In genomic region chr12:111976291-111976690, GRCh38 we compare ENCODE assay signal across 24 cellular contexts. TPM values are rescaled to one million over a fixed set of nuclear protein-coding genes. Genes with fewer than 3 reads are reported as not detected.
DNase-seq lines count a peak whose midpoint lies in the region; ATAC-seq and TF ChIP-seq lines count a peak whose summit lies in the region.
"Had no signal": no experiment of that assay in that cellular context is flagged by ENCODE, and none has a peak within 500 bp of the region (broad histone marks: within the 10 kb centered on the region; RNA-seq: fewer than 3 reads in every experiment).

No MANE protein-coding gene starts in this region.

- intact Hi-C loops in MCF 10A (cut with micrococcal nuclease) (no loop called here), breast epithelium (cut with DNase I; ENCODE audit: low total_unique reads) (loop anchor here (10.0 kb wide), 1 partner anchor 1909 kb away; no protein-coding TSS in a partner anchor)

- H3K27ac ChIP-seq in breast epithelium (no peak overlapping the region), SK-N-MC (peak overlapping the region; percentile 83; the same call in 1 of the 2 replicates)
- H3K27ac ChIP-seq: BLaER1 had no signal

- TF ChIP-seq CTCF in MCF 10A (IDR thresholded peaks at IDR 0.05; ENCODE audit: unreplicated experiment) (no peak), breast epithelium (IDR thresholded peaks at IDR 0.05) (no peak), choroid plexus epithelial cell (conservative IDR thresholded peaks at IDR 0.05; ENCODE audit: low read depth, low read length) (no peak)

- no peak for TF ChIP-seq POLR2A in breast epithelium (IDR thresholded peaks at IDR 0.05)

- H3K4me3 ChIP-seq in breast epithelium (no peak overlapping the region), SK-N-MC (no peak overlapping the region), choroid plexus epithelial cell (ENCODE audit: low read depth, low read length) (no peak overlapping the region)
- H3K4me3 ChIP-seq: BLaER1 had no signal

- no peaks in the 10 kb centered on the region for H3K4me1 ChIP-seq in breast epithelium

- H3K4me1 Mint-ChIP-seq in MCF 10A (ENCODE audit: insufficient read depth, unreplicated experiment), result peaks cover 5% of the 10 kb centered on the region

- DNase-seq in MCF 10A (ENCODE audit: unreplicated experiment) (peak; percentile 29), breast epithelium (ENCODE audit: low spot score in 2 of 2) (no peak), SK-N-MC (ENCODE audit: low read depth, low spot score) (no peak), choroid plexus epithelial cell (ENCODE audit: low read depth) (peak; percentile 40), anterior cingulate cortex (lab: John Stamatoyannopoulos, UW) (no peak), NCI-H2081 treated with DMSO at 0.1 percent for 48 hours (lab: John Stamatoyannopoulos, UW) (no peak), NCI-H2227 (lab: John Stamatoyannopoulos, UW; ENCODE audit: unreplicated experiment) (no peak)
- DNase-seq: CD4-positive, CD25-positive, alpha-beta regulatory T cell; KBM-7; MM.1S; NCI-H1092; NCI-H1417 treated with DMSO at 0.1 percent for 48 hours; NCI-H1694 treated with DMSO at 0.1 percent for 48 hours; NCI-H2081; NCI-H2171; NCI-H524; NCI-H82; NK-92 treated with Interleukin-12 subunit alpha and Interleukin-12 subunit beta, amount 100 ng/mL, for 24 hours; SIG-M5; SK-N-SH; SW 1271 had no signal

- H3K9ac ChIP-seq in SK-N-MC (ENCODE audit: insufficient read length), result no peak overlapping the region
- H3K9ac ChIP-seq: BLaER1, SK-N-SH had no signal

- no peaks in the 10 kb centered on the region for H3K9me3 Mint-ChIP-seq in MCF 10A (ENCODE audit: unreplicated experiment)
- H3K9me3 Mint-ChIP-seq: CD4-positive, CD25-positive, alpha-beta regulatory T cell had no signal

- no peak overlapping the region for H3K27ac Mint-ChIP-seq in MCF 10A (ENCODE audit: low read depth, unreplicated experiment)

- no peak overlapping the region for H3K4me3 Mint-ChIP-seq in MCF 10A (ENCODE audit: unreplicated experiment)
- H3K4me3 Mint-ChIP-seq: CD4-positive, CD25-positive, alpha-beta regulatory T cell had no signal

- H3K27me3 ChIP-seq in breast epithelium, result no peaks in the 10 kb centered on the region
- H3K27me3 ChIP-seq: BLaER1 had no signal

- BruUV-seq in MCF 10A (replicated peaks; lab: Mats Ljungman, UMichigan), result no TSS peak

- CTCF ChIA-PET in MCF 10A (lab: Yijun Ruan, JAX), result interaction anchor here (0.6 to 0.7 kb wide), 2 partner anchors 135 to 163 kb away, joined by 3 to 4 read pairs; no protein-coding TSS in a partner anchor

- H3K36me3 Mint-ChIP-seq in MCF 10A (ENCODE audit: insufficient read depth, unreplicated experiment), result no peaks in the 10 kb centered on the region

- no peaks in the 10 kb centered on the region for H3K36me3 ChIP-seq in breast epithelium
- H3K36me3 ChIP-seq in SK-N-MC (ENCODE audit: insufficient read depth, low read length), result 0 out of 2 replicates have a peak, but pooled peaks cover 4% of the 10 kb centered on the region

- H3K9me3 ChIP-seq in breast epithelium, result no peaks in the 10 kb centered on the region
- no peaks in the 10 kb centered on the region; the same call in 1 of the 2 replicates for H3K9me3 ChIP-seq in SK-N-MC (ENCODE audit: low read depth, low read length)

- no peak for ATAC-seq in HG02981 (IDR thresholded peaks at IDR 0.05; ENCODE audit: unreplicated experiment)
- ATAC-seq: HCT116 had no signal

- POLR2A ChIA-PET in MCF 10A (lab: Yijun Ruan, JAX), result interaction anchor here (1.1 to 2.3 kb wide), 3 partner anchors 9 to 37 kb away, joined by 3 to 10 read pairs (median 5); partner anchors contain the start of genes ERP29 and TMEM116

- no peaks in the 10 kb centered on the region for H3K27me3 Mint-ChIP-seq in MCF 10A (ENCODE audit: insufficient read depth, unreplicated experiment)
- H3K27me3 Mint-ChIP-seq: CD4-positive, CD25-positive, alpha-beta regulatory T cell had no signal

RNA-seq across cellular contexts. Expression of gene TMEM116, which starts 36.7 kb away (rescaled TPM):
- total RNA-seq in MCF 10A (2022) (13.9 and 15.2 TPM in 2 replicates), breast epithelium (10 to 100 TPM; 19.0 to 46.4 (median 29.8) TPM)

RNA-seq across cellular contexts. Expression of gene ERP29, which starts 36.9 kb away (rescaled TPM):
- 124 and 126 TPM in 2 replicates for total RNA-seq in MCF 10A (2022)
- total RNA-seq in breast epithelium, result 10 to 100 TPM; 40.3 to 52.8 (median 41.0) TPM

Comparison
In these comparisons a context has a peak if more than half of its experiments do, and no peak if none do; other contexts are left out.
1. DNase-seq: peak in MCF 10A (single experiment) and choroid plexus epithelial cell (single experiment); none in breast epithelium (0 of 2), SK-N-MC (single experiment), anterior cingulate cortex (0 of 58), NCI-H2081 treated with DMSO at 0.1 percent for 48 hours (single experiment) and NCI-H2227 (single experiment).